In genomic region chr20:37529968-37530600, GRCh38 we compare ENCODE assay signal across 25 cellular contexts. TPM values are rescaled to one million over a fixed set of nuclear protein-coding genes. Genes with fewer than 3 reads are reported as not detected.
DNase-seq lines count a peak whose midpoint lies in the region; ATAC-seq and TF ChIP-seq lines count a peak whose summit lies in the region.
"Had no signal": no experiment of that assay in that cellular context is flagged by ENCODE, and none has a peak within 500 bp of the region (broad histone marks: within the 10 kb centered on the region; RNA-seq: fewer than 3 reads in every experiment).

No MANE protein-coding gene starts in this region.

- no peak overlapping the region for H3K27ac ChIP-seq in coronary artery
- H3K27ac ChIP-seq: 22Rv1, C4-2B had no signal

- H3K4me1 Mint-ChIP-seq in nephron (peaks cover 34% of the 10 kb centered on the region), type B pancreatic cell (ENCODE audit: unreplicated experiment) (peaks cover 34% of the 10 kb centered on the region)
- H3K4me1 Mint-ChIP-seq in activated T-helper 2 cell treated with anti-CD3 and anti-CD28 coated beads, Interferon-gamma antibody, Interleukin-2, Interleukin-4, amounts not matched to agents 10 μg/mL and 5 μg/mL and 100 μg/mL, durations not matched to agents 14 hours and 24 hours and 36 hours (ENCODE audit: low read depth): peaks cover 36% of the 10 kb centered on the region

- intact Hi-C loops in activated T-helper 2 cell treated with anti-CD3 and anti-CD28 coated beads, Interferon-gamma antibody, Interleukin-2, Interleukin-4, amounts not matched to agents 10 μg/mL and 5 μg/mL and 100 μg/mL, durations not matched to agents 14 hours and 24 hours and 36 hours (cut with micrococcal nuclease): loop anchor here (5.0 kb wide), 1 partner anchor 193 kb away; no protein-coding TSS in a partner anchor

- H3K4me3 Mint-ChIP-seq in nephron: peak overlapping the region; percentile 20 to 99 (median 20)
- no peak overlapping the region for H3K4me3 Mint-ChIP-seq in type B pancreatic cell
- H3K4me3 Mint-ChIP-seq in activated T-helper 2 cell treated with anti-CD3 and anti-CD28 coated beads, Interferon-gamma antibody, Interleukin-2, Interleukin-4, amounts not matched to agents 10 μg/mL and 5 μg/mL and 100 μg/mL, durations not matched to agents 14 hours and 24 hours and 36 hours (ENCODE audit: low read depth): no peak overlapping the region

- peaks cover 3% of the 10 kb centered on the region for H3K27me3 Mint-ChIP-seq in nephron (ENCODE audit: low read depth)
- H3K27me3 Mint-ChIP-seq in type B pancreatic cell: no peaks in the 10 kb centered on the region
- peaks cover 5% of the 10 kb centered on the region for H3K27me3 Mint-ChIP-seq in activated T-helper 2 cell treated with anti-CD3 and anti-CD28 coated beads, Interferon-gamma antibody, Interleukin-2, Interleukin-4, amounts not matched to agents 10 μg/mL and 5 μg/mL and 100 μg/mL, durations not matched to agents 14 hours and 24 hours and 36 hours (ENCODE audit: low read depth)
- H3K27me3 Mint-ChIP-seq: B cell had no signal

- ATAC-seq in HG02759 (IDR thresholded peaks at IDR 0.05; ENCODE audit: unreplicated experiment): no peak
- no peak for ATAC-seq in GM21515 (IDR thresholded peaks at IDR 0.05; ENCODE audit: unreplicated experiment)

- no peak overlapping the region for H3K27ac Mint-ChIP-seq in nephron
- H3K27ac Mint-ChIP-seq in type B pancreatic cell: no peak overlapping the region
- no peak overlapping the region for H3K27ac Mint-ChIP-seq in activated T-helper 2 cell treated with anti-CD3 and anti-CD28 coated beads, Interferon-gamma antibody, Interleukin-2, Interleukin-4, amounts not matched to agents 10 μg/mL and 5 μg/mL and 100 μg/mL, durations not matched to agents 14 hours and 24 hours and 36 hours

- TF ChIP-seq CTCF in coronary artery (IDR thresholded peaks at IDR 0.05): no peak
- no peak for TF ChIP-seq CTCF in nephron (IDR thresholded peaks at IDR 0.05; ENCODE audit: unreplicated experiment in 3 of 3)
- no peak for TF ChIP-seq CTCF in type B pancreatic cell (conservative IDR thresholded peaks at IDR 0.05)

- H3K9me3 Mint-ChIP-seq in nephron: no peaks in the 10 kb centered on the region
- H3K9me3 Mint-ChIP-seq in type B pancreatic cell: no peaks in the 10 kb centered on the region
- no peaks in the 10 kb centered on the region for H3K9me3 Mint-ChIP-seq in activated T-helper 2 cell treated with anti-CD3 and anti-CD28 coated beads, Interferon-gamma antibody, Interleukin-2, Interleukin-4, amounts not matched to agents 10 μg/mL and 5 μg/mL and 100 μg/mL, durations not matched to agents 14 hours and 24 hours and 36 hours

- peak; percentile 37 for DNase-seq in activated CD8-positive, alpha-beta memory T cell treated with anti-CD3 and anti-CD28 coated beads for 24 hours
- no peak for DNase-seq in activated CD8-positive, alpha-beta memory T cell treated with anti-CD3 and anti-CD28 coated beads, Interleukin-2, amount 50 U/mL, for 4 hours
- DNase-seq in coronary artery (ENCODE audit: low spot score) (peak; percentile 64), type B pancreatic cell (ENCODE audit: extremely low spot score, unreplicated experiment) (peak; percentile 31)
- DNase-seq in activated T-helper 2 cell treated with anti-CD3 and anti-CD28 coated beads, Interferon-gamma antibody, Interleukin-2, Interleukin-4, amounts not matched to agents 10 μg/mL and 5 μg/mL and 100 μg/mL, durations not matched to agents 14 hours and 24 hours and 36 hours (ENCODE audit: low spot score): no peak
- DNase-seq: Calu3, DMS79 treated with DMSO at 0.1 percent for 48 hours, GF-D8, KBM-7, NCI-H1694, NCI-H2029 treated with DMSO at 0.1 percent for 48 hours, NCI-H2227 treated with DMSO at 0.1 percent for 48 hours, NCI-H510A, NCI-H69, RPMI8226, SHP77 had no signal

- H3K36me3 Mint-ChIP-seq in nephron (ENCODE audit: low read depth) (no peaks in the 10 kb centered on the region), type B pancreatic cell (peaks cover 5% of the 10 kb centered on the region)
- no peaks in the 10 kb centered on the region for H3K36me3 Mint-ChIP-seq in activated T-helper 2 cell treated with anti-CD3 and anti-CD28 coated beads, Interferon-gamma antibody, Interleukin-2, Interleukin-4, amounts not matched to agents 10 μg/mL and 5 μg/mL and 100 μg/mL, durations not matched to agents 14 hours and 24 hours and 36 hours (ENCODE audit: low read depth)

- no peak overlapping the region for H3K4me3 ChIP-seq in coronary artery

RNA-seq across cellular contexts. Expression of gene BLCAP, which starts 2.4 kb away (rescaled TPM):
- 75.7 and 79.7 TPM in 2 replicates for total RNA-seq in type B pancreatic cell (ENCODE audit: low replicate concordance)
- 24.2 and 26.3 TPM in 2 replicates for total RNA-seq in activated T-helper 2 cell treated with anti-CD3 and anti-CD28 coated beads, Interferon-gamma antibody, Interleukin-2, Interleukin-4, amounts not matched to agents 10 μg/mL and 5 μg/mL and 100 μg/mL, durations not matched to agents 14 hours and 24 hours and 36 hours

RNA-seq across cellular contexts. Expression of gene NNAT, which starts 9.0 kb away (rescaled TPM):
- 19.2 and 114 TPM in 2 replicates for total RNA-seq in type B pancreatic cell (ENCODE audit: low replicate concordance)
- total RNA-seq in activated T-helper 2 cell treated with anti-CD3 and anti-CD28 coated beads, Interferon-gamma antibody, Interleukin-2, Interleukin-4, amounts not matched to agents 10 μg/mL and 5 μg/mL and 100 μg/mL, durations not matched to agents 14 hours and 24 hours and 36 hours: not detected in 2 replicates
- total RNA-seq: B cell, Calu3, LHCN-M2, MCF 10A, SK-MEL-5 had no signal

Comparison
In these comparisons a context has a peak if more than half of its experiments do, and no peak if none do; other contexts are left out.
1. DNase-seq: peak in activated CD8-positive, alpha-beta memory T cell treated with anti-CD3 and anti-CD28 coated beads for 24 hours (single experiment), coronary artery (single experiment) and type B pancreatic cell (single experiment); none in activated CD8-positive, alpha-beta memory T cell treated with anti-CD3 and anti-CD28 coated beads, Interleukin-2, amount 50 U/mL, for 4 hours (single experiment) and activated T-helper 2 cell treated with anti-CD3 and anti-CD28 coated beads, Interferon-gamma antibody, Interleukin-2, Interleukin-4, amounts not matched to agents 10 μg/mL and 5 μg/mL and 100 μg/mL, durations not matched to agents 14 hours and 24 hours and 36 hours (single experiment).
2. H3K4me3 Mint-ChIP-seq: peak in nephron (3 of 3); none in type B pancreatic cell (single experiment) and activated T-helper 2 cell treated with anti-CD3 and anti-CD28 coated beads, Interferon-gamma antibody, Interleukin-2, Interleukin-4, amounts not matched to agents 10 μg/mL and 5 μg/mL and 100 μg/mL, durations not matched to agents 14 hours and 24 hours and 36 hours (single experiment).
3. RNA of gene NNAT, which starts 9.0 kb away (total RNA-seq): 19.2 to 114 TPM in type B pancreatic cell; not detected in activated T-helper 2 cell treated with anti-CD3 and anti-CD28 coated beads, Interferon-gamma antibody, Interleukin-2, Interleukin-4, amounts not matched to agents 10 μg/mL and 5 μg/mL and 100 μg/mL, durations not matched to agents 14 hours and 24 hours and 36 hours; every median in the first group is over 10 times any median in the second.